8 cellular contexts compared by ENCODE assay signal in genomic region chr5:159178978-159179377, GRCh38. TPM values are rescaled to one million over a fixed set of nuclear protein-coding genes. Genes with fewer than 3 reads are reported as not detected.
DNase-seq lines count a peak whose midpoint lies in the region; ATAC-seq and TF ChIP-seq lines count a peak whose summit lies in the region.

No MANE protein-coding gene starts in this region.

- H3K4me3 ChIP-seq in CD8-positive, alpha-beta memory T cell (ENCODE audit: low read length) = no peak overlapping the region
- H3K4me3 ChIP-seq in astrocyte of the spinal cord (ENCODE audit: low read depth, low read length) (no peak overlapping the region), mucosa of descending colon (no peak overlapping the region), thyroid gland (replicated peaks in 1 of 3) (no peak overlapping the region)

- CTCF ChIA-PET in CD8-positive, alpha-beta memory T cell (lab: Charles Lee) = no interaction called here
- CTCF ChIA-PET in GM10248 (lab: Yijun Ruan, JAX) = interaction anchor here (1.4 to 1.5 kb wide), 3 partner anchors 8 to 20 kb away, joined by 3 to 5 read pairs (median 3); no protein-coding TSS in a partner anchor

- TF ChIP-seq CTCF in astrocyte of the spinal cord (IDR thresholded peaks at IDR 0.05; ENCODE audit: low read depth, low read length) = no peak
- no peak for TF ChIP-seq CTCF in mucosa of descending colon (IDR thresholded peaks at IDR 0.05)
- TF ChIP-seq CTCF in GM10248 (IDR thresholded peaks at IDR 0.05; ENCODE audit: control extremely low read depth, extremely low read depth, low read depth, missing control alignments) = no peak
- TF ChIP-seq CTCF in thyroid gland (IDR thresholded peaks at IDR 0.05) = no peak

- no peak for TF ChIP-seq POLR2A in thyroid gland (IDR thresholded peaks at IDR 0.05)

- peaks cover 48% of the 10 kb centered on the region for H3K4me1 ChIP-seq in CD8-positive, alpha-beta memory T cell (ENCODE audit: insufficient read depth, low read length)
- H3K4me1 ChIP-seq in mucosa of descending colon (ENCODE audit: low read depth) (no peaks in the 10 kb centered on the region), thyroid gland (peaks cover 47 to 54% of the 10 kb centered on the region in 2 donors)

- ATAC-seq in GM21526 (IDR thresholded peaks at IDR 0.05; ENCODE audit: low FRiP score, unreplicated experiment) = peak; percentile 53
- ATAC-seq in mucosa of descending colon = peak; percentile 98

- H3K9me3 ChIP-seq in CD8-positive, alpha-beta memory T cell (ENCODE audit: low read length) = no peaks in the 10 kb centered on the region
- H3K9me3 ChIP-seq in mucosa of descending colon (no peaks in the 10 kb centered on the region), thyroid gland (no peaks in the 10 kb centered on the region)

- peaks cover 0 to 51% (median 0%) of the 10 kb centered on the region in 3 donors for H3K36me3 Mint-ChIP-seq in CD8-positive, alpha-beta memory T cell

- intact Hi-C loops in mucosa of descending colon (cut with DNase I, micrococcal nuclease) (no loop called here), thyroid gland (cut with DNase I) (no loop called here)

- 71 to 76% methylated on average over 2 of the region's 2 CpGs for WGBS in thyroid gland, 2 donors

- H3K27me3 ChIP-seq in CD8-positive, alpha-beta memory T cell (ENCODE audit: insufficient read depth, low read length, poor library complexity, severe bottlenecking) = no peaks in the 10 kb centered on the region
- no peaks in the 10 kb centered on the region for H3K27me3 ChIP-seq in thyroid gland

- POLR2A ChIA-PET in CD8-positive, alpha-beta memory T cell (lab: Charles Lee) = interaction anchor here (1.2 kb wide), 1 partner anchor 29 kb away, joined by 3 read pairs; no protein-coding TSS in a partner anchor
- POLR2A ChIA-PET in GM10248 (lab: Yijun Ruan, JAX) = no interaction called here

- H3K27ac Mint-ChIP-seq in CD8-positive, alpha-beta memory T cell = peak overlapping the region in 6 of 8 donors; percentile 1 to 86 (median 33)

- H3K36me3 ChIP-seq in CD8-positive, alpha-beta memory T cell (ENCODE audit: insufficient read depth, low read length) = no peaks in the 10 kb centered on the region
- H3K36me3 ChIP-seq in mucosa of descending colon (ENCODE audit: low read depth) (no peaks in the 10 kb centered on the region), thyroid gland (no peaks in the 10 kb centered on the region)

- DNase-seq in CD8-positive, alpha-beta memory T cell = no peak
- DNase-seq in LoVo (ENCODE audit: low spot score) (peak; percentile 86), astrocyte of the spinal cord (ENCODE audit: low read depth, low spot score) (peak; percentile 99), mucosa of descending colon (no peak), GM10248 (ENCODE audit: extremely low spot score) (no peak), thyroid gland (no peak), HK-2 (ENCODE audit: unreplicated experiment) (no peak)

- H3K4me3 Mint-ChIP-seq in CD8-positive, alpha-beta memory T cell = no peak overlapping the region

- no peaks in the 10 kb centered on the region for H3K27me3 Mint-ChIP-seq in CD8-positive, alpha-beta memory T cell

- H3K9me3 Mint-ChIP-seq in CD8-positive, alpha-beta memory T cell = no peaks in the 10 kb centered on the region

- H3K27ac ChIP-seq in CD8-positive, alpha-beta memory T cell (ENCODE audit: low read depth, low read length) = no peak overlapping the region
- peak overlapping the region in 1 of 3 donors; percentile 39 for H3K27ac ChIP-seq in thyroid gland

- in situ Hi-C loops in astrocyte of the spinal cord (cut with HindIII; ENCODE audit: low sequenced_read_pairs) = no loop called here

- H3K4me1 Mint-ChIP-seq in CD8-positive, alpha-beta memory T cell = peaks cover 56 to 86% (median 79%) of the 10 kb centered on the region in 3 donors

RNA-seq across cellular contexts. Expression of gene RNF145, which starts 30.4 kb away (rescaled TPM):
- 10 to 100 TPM; 80.0 to 85.0 TPM for total RNA-seq in CD8-positive, alpha-beta memory T cell
- polyA plus RNA-seq in CD8-positive, alpha-beta memory T cell = 12.9 TPM
- total RNA-seq in mucosa of descending colon (10 to 100 TPM; 50.0 to 72.6 (median 57.2) TPM), thyroid gland (10 to 100 TPM; 59.5 to 88.6 (median 75.6) TPM)

Comparison
In these comparisons a context has a peak if more than half of its experiments do, and no peak if none do; other contexts are left out.
1. DNase-seq: peak in LoVo (single experiment) and astrocyte of the spinal cord (single experiment); none in CD8-positive, alpha-beta memory T cell (0 of 5), mucosa of descending colon (0 of 3), GM10248 (single experiment), thyroid gland (0 of 2) and HK-2 (single experiment).